ENCODE assay signal across 8 cellular contexts in the genomic region with DNA sequence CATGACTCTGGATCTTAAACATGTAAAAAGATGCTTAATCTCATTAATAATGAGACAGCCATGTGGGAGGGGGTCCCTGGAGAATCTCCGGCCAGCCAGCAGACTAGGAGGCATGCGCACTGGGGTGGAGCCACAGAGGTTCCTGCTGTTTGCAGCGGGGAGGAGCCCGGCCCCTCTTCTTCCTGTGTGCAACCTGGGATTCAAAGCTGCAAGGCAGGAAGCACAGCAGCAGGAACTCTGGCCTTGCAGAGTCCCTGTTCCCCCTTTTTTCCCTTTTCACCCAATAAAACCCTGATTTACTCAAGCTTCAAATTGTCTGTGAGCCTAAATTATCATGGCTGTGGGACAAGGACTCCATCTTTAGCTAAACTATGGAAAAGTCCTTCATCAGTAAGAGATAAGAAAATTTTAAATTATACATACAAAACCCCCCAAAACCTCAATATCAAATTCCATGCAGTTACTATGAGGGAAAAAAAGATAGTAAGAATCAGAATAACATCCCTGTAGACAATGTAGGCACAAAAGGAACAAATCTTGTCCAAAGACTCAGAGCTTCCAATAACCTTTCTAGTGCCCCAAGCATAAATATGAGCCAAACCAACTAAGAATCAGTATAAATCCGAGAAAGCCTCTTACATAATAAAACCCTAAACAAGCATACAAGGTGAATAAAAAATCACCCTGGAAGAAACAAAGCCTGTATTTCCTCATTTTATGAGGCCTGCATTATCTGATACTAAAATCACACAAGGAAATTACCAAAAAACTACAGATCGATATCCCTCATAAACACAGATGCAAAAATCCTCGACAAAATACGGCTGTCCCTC. TPM values are rescaled to one million over a fixed set of nuclear protein-coding genes. Genes with fewer than 3 reads are reported as not detected.
A peak's percentile ranks its signal among the peaks of the same experiment; 100 is the strongest.
DNase-seq lines count a peak whose midpoint lies in the region; ATAC-seq, FAIRE-seq and TF ChIP-seq lines count a peak whose summit lies in the region.

No MANE protein-coding gene starts in this region.

- TF ChIP-seq POLR2A in heart left ventricle (IDR thresholded peaks at IDR 0.05): no peak

- peak overlapping the region in 5 of 10 experiments; percentile 8 to 38 (median 29); a peak in 6 of 20 replicates for H3K4me3 ChIP-seq in BLaER1 treated with 17β-estradiol and CSF1 and Interleukin-3, amounts not matched to agents 10 nM and 100 nM
- H3K4me3 ChIP-seq in HUES64 (ENCODE audit: low read length) (peak overlapping the region; percentile 17), heart left ventricle (peak overlapping the region in 4 of 12 donors; percentile 1 to 27 (median 10))

- FAIRE-seq in GM19239 (lab: Jason Lieb, UNC): no peak

- ATAC-seq in GM19463 (IDR thresholded peaks at IDR 0.05; ENCODE audit: unreplicated experiment) (peak; percentile 97), heart left ventricle (peak; percentile 57 to 95 (median 94))
- ATAC-seq in activated T-helper 17 cell treated with anti-CD3 and anti-CD28 coated beads, Interleukin-2, amount 50 U/mL, for 72 hours (replicated peaks): peak; percentile 52

- DNase-seq in heart left ventricle (peak; percentile 88 to 92 (median 90)), renal cortical epithelial cell (ENCODE audit: low read depth) (peak; percentile 55), GM19239 (ENCODE audit: insufficient read length, low spot score) (no peak), NCI-H1930 (lab: John Stamatoyannopoulos, UW) (no peak)

- H3K27ac Mint-ChIP-seq in activated T-helper 17 cell treated with anti-CD3 and anti-CD28 coated beads, Interleukin-2, amount 50 U/mL, for 72 hours: peak overlapping the region; percentile 37

- H3K36me3 Mint-ChIP-seq in activated T-helper 17 cell treated with anti-CD3 and anti-CD28 coated beads, Interleukin-2, amount 50 U/mL, for 72 hours (ENCODE audit: low read depth): peaks cover 6% of the 10 kb centered on the region

- peaks cover 12 to 23% (median 18%) of the 10 kb centered on the region in 10 experiments for H3K4me1 ChIP-seq in BLaER1 treated with 17β-estradiol and CSF1 and Interleukin-3, amounts not matched to agents 10 nM and 100 nM
- peaks cover 26% of the 10 kb centered on the region for H3K4me1 ChIP-seq in HUES64 (ENCODE audit: insufficient read depth, low read length)
- peaks cover 0 to 38% (median 24%) of the 10 kb centered on the region in 12 donors for H3K4me1 ChIP-seq in heart left ventricle

- intact Hi-C loops in heart left ventricle (cut with DNase I): no loop called here

- H3K9ac ChIP-seq in BLaER1 treated with 17β-estradiol and CSF1 and Interleukin-3, amounts not matched to agents 10 nM and 100 nM: peak overlapping the region in 8 of 11 experiments; percentile 4 to 45 (median 22); a peak in 7 of 22 replicates
- peak overlapping the region; percentile 48 for H3K9ac ChIP-seq in HUES64 (ENCODE audit: low read depth, low read length)

- peaks cover 12% of the 10 kb centered on the region for H3K4me1 Mint-ChIP-seq in activated T-helper 17 cell treated with anti-CD3 and anti-CD28 coated beads, Interleukin-2, amount 50 U/mL, for 72 hours

- peaks cover 0 to 17% (median 5%) of the 10 kb centered on the region in 11 experiments; a peak in 10 of 22 replicates for H3K36me3 ChIP-seq in BLaER1 treated with 17β-estradiol and CSF1 and Interleukin-3, amounts not matched to agents 10 nM and 100 nM
- no peaks in the 10 kb centered on the region for H3K36me3 ChIP-seq in HUES64 (ENCODE audit: insufficient read depth, low read length)
- no peaks in the 10 kb centered on the region for H3K36me3 ChIP-seq in heart left ventricle

- no peaks in the 10 kb centered on the region for H3K27me3 Mint-ChIP-seq in activated T-helper 17 cell treated with anti-CD3 and anti-CD28 coated beads, Interleukin-2, amount 50 U/mL, for 72 hours

- H3K27ac ChIP-seq in BLaER1 treated with 17β-estradiol and CSF1 and Interleukin-3, amounts not matched to agents 10 nM and 100 nM: peak overlapping the region in 9 of 11 experiments; percentile 12 to 60 (median 53); a peak in 19 of 22 replicates
- H3K27ac ChIP-seq in HUES64 (ENCODE audit: low read depth, low read length) (peak overlapping the region; percentile 65), heart left ventricle (peak overlapping the region in 9 of 12 donors; percentile 35 to 79 (median 51))

- peaks cover 0 to 8% (median 0%) of the 10 kb centered on the region in 11 experiments; a peak in 3 of 22 replicates for H3K9me3 ChIP-seq in BLaER1 treated with 17β-estradiol and CSF1 and Interleukin-3, amounts not matched to agents 10 nM and 100 nM (replicated peaks in 1 of 11)
- H3K9me3 ChIP-seq in HUES64 (ENCODE audit: insufficient read depth, low read depth, low read length) (no peaks in the 10 kb centered on the region), heart left ventricle (no peaks in the 10 kb centered on the region)

- peak overlapping the region; percentile 62 to 82 (median 72) for H3K4me2 ChIP-seq in BLaER1 treated with 17β-estradiol and CSF1 and Interleukin-3, amounts not matched to agents 10 nM and 100 nM

- WGBS in HUES64: 50% methylated on average over 8 of the region's 8 CpGs
- 30 to 35% (median 32%) methylated on average over 8 of the region's 8 CpGs for WGBS in heart left ventricle, 4 donors

- H3K27me3 ChIP-seq in BLaER1 treated with 17β-estradiol and CSF1 and Interleukin-3, amounts not matched to agents 10 nM and 100 nM: no peaks in the 10 kb centered on the region
- H3K27me3 ChIP-seq in HUES64 (ENCODE audit: insufficient read depth, low read length): no peaks in the 10 kb centered on the region
- no peaks in the 10 kb centered on the region for H3K27me3 ChIP-seq in heart left ventricle

- TF ChIP-seq CTCF in heart left ventricle (IDR thresholded peaks at IDR 0.05): no peak

- peak overlapping the region; percentile 44 for H3K4me3 Mint-ChIP-seq in activated T-helper 17 cell treated with anti-CD3 and anti-CD28 coated beads, Interleukin-2, amount 50 U/mL, for 72 hours

- no peaks in the 10 kb centered on the region for H3K9me3 Mint-ChIP-seq in activated T-helper 17 cell treated with anti-CD3 and anti-CD28 coated beads, Interleukin-2, amount 50 U/mL, for 72 hours

- H4K20me1 ChIP-seq in BLaER1 treated with 17β-estradiol and CSF1 and Interleukin-3, amounts not matched to agents 10 nM and 100 nM: peaks cover 0 to 36% (median 12%) of the 10 kb centered on the region in 11 experiments; a peak in 12 of 22 replicates

RNA-seq across cellular contexts. Expression of a gene that starts 12.1 kb away (rescaled TPM):
- 62.1 TPM for polyA plus RNA-seq in HUES64 (2013, experiment 1 of 2)
- 84.1 TPM for polyA plus RNA-seq in HUES64 (2013, experiment 2 of 2)
- total RNA-seq in activated T-helper 17 cell treated with anti-CD3 and anti-CD28 coated beads, Interleukin-2, amount 50 U/mL, for 72 hours: 10 to 100 TPM; 35.1 to 52.3 TPM
- total RNA-seq in heart left ventricle: 10 to 100 TPM; 17.7 to 31.2 (median 24.9) TPM
- 10 to 100 TPM; 36.3 to 60.6 TPM for polyA plus RNA-seq in heart left ventricle
- total RNA-seq in renal cortical epithelial cell: 39.6 and 96.2 TPM in 2 replicates

RNA-seq across cellular contexts. Expression of a gene that starts 43.3 kb away (rescaled TPM):
- polyA plus RNA-seq in HUES64 (2013, experiment 1 of 2): 20.4 TPM
- polyA plus RNA-seq in HUES64 (2013, experiment 2 of 2): 27.3 TPM
- 10 to 100 TPM; 22.6 to 30.8 TPM for total RNA-seq in activated T-helper 17 cell treated with anti-CD3 and anti-CD28 coated beads, Interleukin-2, amount 50 U/mL, for 72 hours
- total RNA-seq in heart left ventricle (10 to 100 TPM in 4 of 9 donors, 1 to 10 TPM in 5; 7.7 to 14.6 (median 9.5) TPM), renal cortical epithelial cell (28.8 and 30.9 TPM in 2 replicates)
- 1 to 10 TPM; 4.3 to 8.2 TPM for polyA plus RNA-seq in heart left ventricle

Comparison
In these comparisons a context has a peak if more than half of its experiments do, and no peak if none do; other contexts are left out.
1. DNase-seq: peak in heart left ventricle (5 of 5) and renal cortical epithelial cell (single experiment); none in GM19239 (single experiment) and NCI-H1930 (0 of 2).
2. Peak in every context shown above with its lines, with median percentiles within 50 percentile points of each other: H3K27ac ChIP-seq and ATAC-seq.